Comparison of ENCODE assay signal across 1 cellular context in genomic region chr12:56688129-56688845, GRCh38.
TF ChIP-seq lines count a peak whose summit lies in the region.

TSS of gene PTGES3 (minus strand) at chr12:56688284. CDS start at chr12:56687999, 285 bp downstream.

TF ChIP-seq in HepG2, 621 proteins besides CTCF, POLR2A, EP300 and RAD21 (continued from another document and continues in another):
- TF ChIP-seq ZXDC (CRISPR knock-in tag; IDR thresholded peaks at IDR 0.05) (0 out of 2 replicates have a peak, but pooled peaks have one; percentile 82), ZNF10 (CRISPR knock-in tag; IDR thresholded peaks at IDR 0.05; ENCODE audit: borderline replicate concordance, low read depth) (no peak), DBP (CRISPR knock-in tag; IDR thresholded peaks at IDR 0.05; ENCODE audit: not compliant biosample characterization) (no peak), ZNF780A (CRISPR knock-in tag; IDR thresholded peaks at IDR 0.05) (no peak; the same call in 1 of the 2 replicates), SIX4 (CRISPR knock-in tag; IDR thresholded peaks at IDR 0.05) (no peak), KLF13 (CRISPR knock-in tag; IDR thresholded peaks at IDR 0.05) (no peak), TRIM24 (CRISPR knock-in tag; IDR thresholded peaks at IDR 0.05) (no peak), ZNF788 (CRISPR knock-in tag; IDR thresholded peaks at IDR 0.05; ENCODE audit: borderline replicate concordance) (peak; percentile 77; the same call in 1 of the 2 replicates), ZNF713 (CRISPR knock-in tag; IDR thresholded peaks at IDR 0.05) (no peak), DNMT3B (CRISPR knock-in tag; conservative IDR thresholded peaks at IDR 0.05) (no peak; the same call in 1 of the 2 replicates), YY1 (IDR thresholded peaks at IDR 0.05; ENCODE audit: insufficient read depth, insufficient replicate concordance, low read depth, low read length) (peak; percentile 70), RFXANK (CRISPR knock-in tag; IDR thresholded peaks at IDR 0.05) (no peak), JUND (CRISPR knock-in tag; IDR thresholded peaks at IDR 0.05) (peak; percentile 25; the same call in 1 of the 2 replicates), ZBTB7B (CRISPR knock-in tag; IDR thresholded peaks at IDR 0.05) (peak; percentile 41; the same call in 1 of the 2 replicates), ZSCAN29 (CRISPR knock-in tag; conservative IDR thresholded peaks at IDR 0.05) (0 out of 2 replicates have a peak, but pooled peaks have one; percentile 51), ZNF510 (CRISPR knock-in tag; IDR thresholded peaks at IDR 0.05; ENCODE audit: low read depth) (peak; percentile 96; the same call in 1 of the 2 replicates), ZBTB25 (CRISPR knock-in tag; IDR thresholded peaks at IDR 0.05) (peak; percentile 96), TBX2 (CRISPR knock-in tag; IDR thresholded peaks at IDR 0.05; ENCODE audit: borderline replicate concordance) (peak; percentile 90), ZBTB40 (IDR thresholded peaks at IDR 0.05) (no peak), ZBTB40 (CRISPR knock-in tag; IDR thresholded peaks at IDR 0.05) (peak; percentile 70), DMAP1 (CRISPR knock-in tag; IDR thresholded peaks at IDR 0.05) (peak; percentile 90), TBP (CRISPR knock-in tag; IDR thresholded peaks at IDR 0.05) (no peak), ZNF124 (CRISPR knock-in tag; IDR thresholded peaks at IDR 0.05) (peak; percentile 94), HNF1A (IDR thresholded peaks at IDR 0.05; ENCODE audit: low read depth) (no peak), HNF1A (CRISPR knock-in tag; IDR thresholded peaks at IDR 0.05; ENCODE audit: borderline replicate concordance) (peak; percentile 58; the same call in 1 of the 2 replicates), HINFP (CRISPR knock-in tag; IDR thresholded peaks at IDR 0.05; ENCODE audit: low read depth) (peak; percentile 81; the same call in 1 of the 2 replicates), NFYB (CRISPR knock-in tag; IDR thresholded peaks at IDR 0.05) (no peak), NRL (CRISPR knock-in tag; IDR thresholded peaks at IDR 0.05; ENCODE audit: borderline replicate concordance) (0 out of 2 replicates have a peak, but pooled peaks have one; percentile 56), ZNF326 (CRISPR knock-in tag; IDR thresholded peaks at IDR 0.05; ENCODE audit: borderline replicate concordance) (no peak), ZNF431 (CRISPR knock-in tag; IDR thresholded peaks at IDR 0.05; ENCODE audit: borderline replicate concordance, low read depth) (no peak; the same call in 1 of the 2 replicates), NPAS2 (CRISPR knock-in tag; IDR thresholded peaks at IDR 0.05; ENCODE audit: borderline replicate concordance) (no peak), MTF1 (CRISPR knock-in tag; IDR thresholded peaks at IDR 0.05) (peak; percentile 32; the same call in 1 of the 2 replicates), DZIP1 (CRISPR knock-in tag; IDR thresholded peaks at IDR 0.05) (peak; percentile 91; the same call in 1 of the 2 replicates), ZNF484 (CRISPR knock-in tag; IDR thresholded peaks at IDR 0.05; ENCODE audit: borderline replicate concordance, low read depth) (no peak), THAP7 (CRISPR knock-in tag; IDR thresholded peaks at IDR 0.05) (peak; percentile 86; the same call in 1 of the 2 replicates)
